ENCODE assay signal across 16 cellular contexts in the genomic region with DNA sequence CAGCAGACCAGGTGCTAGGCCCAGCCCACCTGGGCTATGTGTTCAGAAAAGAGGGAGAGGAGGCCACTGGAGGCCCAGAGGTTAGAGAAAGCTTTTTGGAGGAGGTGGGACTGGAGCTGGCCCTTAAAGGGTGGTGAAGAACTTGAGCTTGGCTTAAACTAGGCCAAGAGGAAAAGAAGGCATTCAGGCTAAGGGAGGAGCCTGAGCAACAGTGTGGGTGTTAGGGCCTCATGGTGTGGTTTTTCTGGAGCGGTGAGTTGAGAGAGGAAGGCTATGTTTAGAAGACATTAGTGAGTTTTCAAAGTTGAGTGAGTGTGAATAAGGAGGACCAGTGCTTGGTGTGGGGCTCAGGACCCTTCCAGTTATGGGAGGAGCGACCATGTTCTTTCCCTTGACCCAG. TPM values are rescaled to one million over a fixed set of nuclear protein-coding genes. Genes with fewer than 3 reads are reported as not detected.
A peak's percentile ranks its signal among the peaks of the same experiment; 100 is the strongest.
DNase-seq lines count a peak whose midpoint lies in the region; ATAC-seq and TF ChIP-seq lines count a peak whose summit lies in the region.
"Had no signal": no experiment of that assay in that cellular context is flagged by ENCODE, and none has a peak within 500 bp of the region (broad histone marks: within the 10 kb centered on the region; RNA-seq: fewer than 3 reads in every experiment).

No MANE protein-coding gene starts in this region.

- TF ChIP-seq CTCF in GM13976 (IDR thresholded peaks at IDR 0.05; ENCODE audit: borderline replicate concordance, control extremely low read depth, extremely low read depth, insufficient read depth, missing control alignments) (no peak), upper lobe of left lung (IDR thresholded peaks at IDR 0.05) (no peak)

- H3K27me3 Mint-ChIP-seq in activated T-cell treated with anti-CD3 and anti-CD28 coated beads, Interleukin-2, amount 50 U/mL, for 24 hours: no peaks in the 10 kb centered on the region
- H3K27me3 Mint-ChIP-seq in activated naive CD8-positive, alpha-beta T cell treated with anti-CD3 and anti-CD28 coated beads, Interleukin-2, amount 50 U/mL, for 24 hours: no peaks in the 10 kb centered on the region
- H3K27me3 Mint-ChIP-seq in stimulated activated memory B cell treated with anti-CD40 and anti-IgM and Interleukin-4, amounts not matched to agents 10 μg/mL and 1 μg/mL and 100 μg/mL, for 72 hours: no peaks in the 10 kb centered on the region

- in situ Hi-C loops in GM13976 (cut with MboI; ENCODE audit: low sequenced_read_pairs, unreplicated experiment): no loop called here
- in situ Hi-C loops in G401 (cut with HindIII; ENCODE audit: low sequenced_read_pairs): no loop called here

- peaks cover 27% of the 10 kb centered on the region for H3K4me1 Mint-ChIP-seq in activated T-cell treated with anti-CD3 and anti-CD28 coated beads, Interleukin-2, amount 50 U/mL, for 24 hours (ENCODE audit: low read depth)
- peaks cover 13% of the 10 kb centered on the region for H3K4me1 Mint-ChIP-seq in activated naive CD8-positive, alpha-beta T cell treated with anti-CD3 and anti-CD28 coated beads, Interleukin-2, amount 50 U/mL, for 24 hours
- H3K4me1 Mint-ChIP-seq in stimulated activated memory B cell treated with anti-CD40 and anti-IgM and Interleukin-4, amounts not matched to agents 10 μg/mL and 1 μg/mL and 100 μg/mL, for 72 hours: peaks cover 12% of the 10 kb centered on the region

- DNase-seq in activated T-cell treated with anti-CD3 and anti-CD28 coated beads, Interleukin-2, amount 50 U/mL, for 24 hours: no peak
- DNase-seq in activated T-cell treated with anti-CD3 and anti-CD28 coated beads for 4 hours (no peak), GM13976 (ENCODE audit: low spot score) (peak; percentile 67), G401 (ENCODE audit: low spot score) (no peak), upper lobe of left lung (no peak), CD1c-positive myeloid dendritic cell (ENCODE audit: extremely low spot score) (no peak)
- no peak for DNase-seq in activated naive CD8-positive, alpha-beta T cell treated with anti-CD3 and anti-CD28 coated beads, Interleukin-2, amount 50 U/mL, for 24 hours
- DNase-seq: ACHN; effector CD4-positive, alpha-beta T cell; esophagus squamous epithelium; mammary epithelial cell; NCI-H2171; Right ventricle myocardium superior; stimulated activated CD4-positive, alpha-beta T cell treated with anti-CD3 and anti-CD28 coated beads, Interleukin-12 subunit alpha, Interleukin-12 subunit beta, amount 100 ng/mL, for 4 hours had no signal

- no peaks in the 10 kb centered on the region for H3K27me3 ChIP-seq in upper lobe of left lung
- H3K27me3 ChIP-seq: esophagus squamous epithelium had no signal

- H3K4me3 Mint-ChIP-seq in activated T-cell treated with anti-CD3 and anti-CD28 coated beads, Interleukin-2, amount 50 U/mL, for 24 hours: no peak overlapping the region
- H3K4me3 Mint-ChIP-seq in activated naive CD8-positive, alpha-beta T cell treated with anti-CD3 and anti-CD28 coated beads, Interleukin-2, amount 50 U/mL, for 24 hours: peak overlapping the region; percentile 15
- no peak overlapping the region for H3K4me3 Mint-ChIP-seq in stimulated activated memory B cell treated with anti-CD40 and anti-IgM and Interleukin-4, amounts not matched to agents 10 μg/mL and 1 μg/mL and 100 μg/mL, for 72 hours
- H3K4me3 Mint-ChIP-seq: CD14-positive monocyte had no signal

- peak overlapping the region; percentile 82 for H3K27ac Mint-ChIP-seq in activated T-cell treated with anti-CD3 and anti-CD28 coated beads, Interleukin-2, amount 50 U/mL, for 24 hours
- H3K27ac Mint-ChIP-seq in activated naive CD8-positive, alpha-beta T cell treated with anti-CD3 and anti-CD28 coated beads, Interleukin-2, amount 50 U/mL, for 24 hours: peak overlapping the region; percentile 88
- H3K27ac Mint-ChIP-seq in stimulated activated memory B cell treated with anti-CD40 and anti-IgM and Interleukin-4, amounts not matched to agents 10 μg/mL and 1 μg/mL and 100 μg/mL, for 72 hours: peak overlapping the region; percentile 55

- no peak overlapping the region for H3K4me3 ChIP-seq in upper lobe of left lung
- H3K4me3 ChIP-seq: esophagus squamous epithelium had no signal

- H3K9me3 Mint-ChIP-seq in activated T-cell treated with anti-CD3 and anti-CD28 coated beads, Interleukin-2, amount 50 U/mL, for 24 hours: no peaks in the 10 kb centered on the region
- no peaks in the 10 kb centered on the region for H3K9me3 Mint-ChIP-seq in activated naive CD8-positive, alpha-beta T cell treated with anti-CD3 and anti-CD28 coated beads, Interleukin-2, amount 50 U/mL, for 24 hours
- H3K9me3 Mint-ChIP-seq in stimulated activated memory B cell treated with anti-CD40 and anti-IgM and Interleukin-4, amounts not matched to agents 10 μg/mL and 1 μg/mL and 100 μg/mL, for 72 hours: no peaks in the 10 kb centered on the region

- peak; percentile 30 for ATAC-seq in activated naive CD8-positive, alpha-beta T cell treated with anti-CD3 and anti-CD28 coated beads, Interleukin-2, amount 50 U/mL, for 24 hours
- ATAC-seq in stimulated activated memory B cell treated with anti-CD40 and anti-IgM and Interleukin-4, amounts not matched to agents 10 μg/mL and 1 μg/mL and 100 μg/mL, for 72 hours: no peak
- no peak for ATAC-seq in upper lobe of left lung (ENCODE audit: low FRiP score in 2 of 2)

- TF ChIP-seq EP300 in upper lobe of left lung (IDR thresholded peaks at IDR 0.05): no peak

- H3K9me3 ChIP-seq in upper lobe of left lung: no peaks in the 10 kb centered on the region
- H3K9me3 ChIP-seq: esophagus squamous epithelium had no signal

- peaks cover 69% of the 10 kb centered on the region for H3K36me3 Mint-ChIP-seq in activated T-cell treated with anti-CD3 and anti-CD28 coated beads, Interleukin-2, amount 50 U/mL, for 24 hours (ENCODE audit: low read depth)
- H3K36me3 Mint-ChIP-seq in activated naive CD8-positive, alpha-beta T cell treated with anti-CD3 and anti-CD28 coated beads, Interleukin-2, amount 50 U/mL, for 24 hours (ENCODE audit: low read depth): peaks cover 10% of the 10 kb centered on the region
- H3K36me3 Mint-ChIP-seq in stimulated activated memory B cell treated with anti-CD40 and anti-IgM and Interleukin-4, amounts not matched to agents 10 μg/mL and 1 μg/mL and 100 μg/mL, for 72 hours: peaks cover 38% of the 10 kb centered on the region

- peaks cover 0 to 54% (median 37%) of the 10 kb centered on the region in 4 donors for H3K36me3 ChIP-seq in upper lobe of left lung

- WGBS in upper lobe of left lung, 2 donors: 81 to 89% methylated on average over 2 of the region's 2 CpGs

- H3K4me1 ChIP-seq in upper lobe of left lung: peaks cover 0 to 2% (median under 1%) of the 10 kb centered on the region in 4 donors

- H3K27ac ChIP-seq in upper lobe of left lung: no peak overlapping the region
- H3K27ac ChIP-seq: esophagus squamous epithelium had no signal

- no peak for TF ChIP-seq POLR2A in upper lobe of left lung (IDR thresholded peaks at IDR 0.05)

RNA-seq across cellular contexts. Expression of a gene that starts 6.2 kb away (rescaled TPM):
- total RNA-seq in G401 (2014; rRNA removed; shearing (Covaris generic)): 38.3 and 55.0 TPM in 2 replicates
- 10 to 100 TPM; 16.7 to 51.3 (median 27.0) TPM for total RNA-seq in upper lobe of left lung

RNA-seq across cellular contexts. Expression of a gene that starts 9.8 kb away (rescaled TPM):
- 33.6 and 103 TPM in 2 replicates for total RNA-seq in G401 (2014; rRNA removed; shearing (Covaris generic))
- 10 to 100 TPM; 38.8 to 98.2 (median 56.2) TPM for total RNA-seq in upper lobe of left lung

RNA-seq across cellular contexts. Expression of a gene that starts 14.4 kb away (rescaled TPM):
- total RNA-seq in G401 (2014; rRNA removed; shearing (Covaris generic)): 52.9 and 55.5 TPM in 2 replicates
- 10 to 100 TPM; 11.3 to 28.7 (median 15.4) TPM for total RNA-seq in upper lobe of left lung

RNA-seq across cellular contexts. Expression of a gene that starts 16.0 kb away (rescaled TPM):
- 96.3 and 110 TPM in 2 replicates for total RNA-seq in G401 (2014; rRNA removed; shearing (Covaris generic))
- 10 to 100 TPM; 15.8 to 62.9 (median 38.8) TPM for total RNA-seq in upper lobe of left lung

RNA-seq across cellular contexts. Expression of a gene that starts 23.4 kb away (rescaled TPM):
- total RNA-seq in G401 (2014; rRNA removed; shearing (Covaris generic)): 10.6 and 14.1 TPM in 2 replicates
- total RNA-seq in upper lobe of left lung: 10 to 100 TPM in 3 of 6 donors, 1 to 10 TPM in 3; 7.3 to 15.3 (median 11.7) TPM
